In genomic region chr6:146546440-146546839, GRCh38 we compare ENCODE assay signal across 1 cellular context.
TF ChIP-seq lines count a peak whose summit lies in the region.

No MANE protein-coding gene starts in this region.

TF ChIP-seq in HEK293, 187 proteins besides CTCF, POLR2A, EP300 and RAD21 (continued from another document):
- TF ChIP-seq, protein P1, sequence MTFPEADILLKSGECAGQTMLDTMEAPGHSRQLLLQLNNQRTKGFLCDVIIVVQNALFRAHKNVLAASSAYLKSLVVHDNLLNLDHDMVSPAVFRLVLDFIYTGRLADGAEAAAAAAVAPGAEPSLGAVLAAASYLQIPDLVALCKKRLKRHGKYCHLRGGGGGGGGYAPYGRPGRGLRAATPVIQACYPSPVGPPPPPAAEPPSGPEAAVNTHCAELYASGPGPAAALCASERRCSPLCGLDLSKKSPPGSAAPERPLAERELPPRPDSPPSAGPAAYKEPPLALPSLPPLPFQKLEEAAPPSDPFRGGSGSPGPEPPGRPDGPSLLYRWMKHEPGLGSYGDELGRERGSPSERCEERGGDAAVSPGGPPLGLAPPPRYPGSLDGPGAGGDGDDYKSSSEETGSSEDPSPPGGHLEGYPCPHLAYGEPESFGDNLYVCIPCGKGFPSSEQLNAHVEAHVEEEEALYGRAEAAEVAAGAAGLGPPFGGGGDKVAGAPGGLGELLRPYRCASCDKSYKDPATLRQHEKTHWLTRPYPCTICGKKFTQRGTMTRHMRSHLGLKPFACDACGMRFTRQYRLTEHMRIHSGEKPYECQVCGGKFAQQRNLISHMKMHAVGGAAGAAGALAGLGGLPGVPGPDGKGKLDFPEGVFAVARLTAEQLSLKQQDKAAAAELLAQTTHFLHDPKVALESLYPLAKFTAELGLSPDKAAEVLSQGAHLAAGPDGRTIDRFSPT (tag by site-specific recombination; IDR thresholded peaks at IDR 0.05) = no peak
- TF ChIP-seq, protein P2, sequence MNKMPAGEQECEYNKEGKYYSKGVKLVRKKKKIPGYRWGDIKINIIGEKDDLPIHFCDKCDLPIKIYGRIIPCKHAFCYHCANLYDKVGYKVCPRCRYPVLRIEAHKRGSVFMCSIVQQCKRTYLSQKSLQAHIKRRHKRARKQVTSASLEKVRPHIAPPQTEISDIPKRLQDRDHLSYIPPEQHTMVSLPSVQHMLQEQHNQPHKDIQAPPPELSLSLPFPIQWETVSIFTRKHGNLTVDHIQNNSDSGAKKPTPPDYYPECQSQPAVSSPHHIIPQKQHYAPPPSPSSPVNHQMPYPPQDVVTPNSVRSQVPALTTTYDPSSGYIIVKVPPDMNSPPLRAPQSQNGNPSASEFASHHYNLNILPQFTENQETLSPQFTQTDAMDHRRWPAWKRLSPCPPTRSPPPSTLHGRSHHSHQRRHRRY (tag by site-specific recombination; IDR thresholded peaks at IDR 0.05) = no peak
- no peak for TF ChIP-seq ZNF146 (tag by site-specific recombination; IDR thresholded peaks at IDR 0.05)
- peak; percentile 37; the same call in 1 of the 2 replicates for TF ChIP-seq ZNF394 (tag by site-specific recombination; IDR thresholded peaks at IDR 0.05; ENCODE audit: borderline replicate concordance)
- TF ChIP-seq SALL2 (tag by site-specific recombination; IDR thresholded peaks at IDR 0.05; ENCODE audit: borderline replicate concordance) = no peak
- peak; percentile 86 for TF ChIP-seq ATF2 (tag by site-specific recombination; IDR thresholded peaks at IDR 0.05; ENCODE audit: low read depth)
- TF ChIP-seq ZNF23 (tag by site-specific recombination; IDR thresholded peaks at IDR 0.05; ENCODE audit: borderline replicate concordance) = no peak
- TF ChIP-seq ZNF239 (tag by site-specific recombination; IDR thresholded peaks at IDR 0.05) = no peak
TF ChIP-seq in HEK293: peak in this region for 10.
